Comparison of ENCODE assay signal across 1 cellular context in the genomic region with DNA sequence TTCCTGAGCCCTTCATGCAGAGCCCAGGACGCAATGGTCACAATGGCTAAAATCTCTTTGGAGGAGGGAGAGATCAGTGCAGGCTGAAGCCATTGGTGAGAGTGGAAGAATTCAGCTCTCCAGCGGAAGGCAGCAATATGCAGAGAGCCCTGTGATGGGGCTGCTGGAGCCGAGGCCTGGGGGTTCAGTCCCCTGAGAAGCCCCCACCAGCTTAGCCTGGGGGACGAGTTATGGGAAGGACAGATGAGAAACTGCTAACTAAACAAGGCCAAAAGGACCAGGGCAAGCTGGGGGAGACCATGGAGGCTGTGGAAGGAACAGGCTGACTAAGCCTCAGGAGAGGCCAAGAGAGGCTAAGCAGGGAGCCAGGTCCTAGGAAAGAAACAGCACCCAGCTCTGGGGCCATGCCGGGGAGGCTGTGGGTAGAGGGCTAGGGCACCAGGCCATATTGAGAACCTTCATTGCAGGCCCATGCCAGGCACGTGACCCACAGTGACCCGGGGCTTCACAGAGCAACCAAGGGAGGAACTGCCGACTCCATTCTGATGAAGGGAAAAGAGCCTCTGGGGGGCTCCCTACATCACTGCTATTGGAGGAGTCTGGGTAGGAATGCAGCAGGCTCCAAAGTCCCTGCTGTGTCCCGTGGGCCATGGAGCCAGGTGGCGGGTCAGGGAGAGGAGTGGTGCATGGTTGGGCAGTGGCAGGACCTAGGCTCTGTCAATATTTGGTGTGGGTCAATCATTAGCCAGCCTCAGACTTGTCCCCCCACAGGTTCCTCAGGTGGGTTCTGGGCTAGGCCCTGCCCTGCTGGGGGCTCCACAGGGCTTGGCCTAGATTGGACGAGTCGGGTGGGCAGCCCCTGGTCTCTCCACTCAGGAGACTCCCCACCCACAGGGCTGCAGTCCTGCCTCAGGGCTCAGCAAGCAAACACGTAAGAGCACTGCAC.
TF ChIP-seq lines count a peak whose summit lies in the region.

No MANE protein-coding gene starts in this region.

TF ChIP-seq in HepG2, 621 proteins besides CTCF, POLR2A, EP300 and RAD21 (continued from another document and continues in another):
- TF ChIP-seq, protein P1, sequence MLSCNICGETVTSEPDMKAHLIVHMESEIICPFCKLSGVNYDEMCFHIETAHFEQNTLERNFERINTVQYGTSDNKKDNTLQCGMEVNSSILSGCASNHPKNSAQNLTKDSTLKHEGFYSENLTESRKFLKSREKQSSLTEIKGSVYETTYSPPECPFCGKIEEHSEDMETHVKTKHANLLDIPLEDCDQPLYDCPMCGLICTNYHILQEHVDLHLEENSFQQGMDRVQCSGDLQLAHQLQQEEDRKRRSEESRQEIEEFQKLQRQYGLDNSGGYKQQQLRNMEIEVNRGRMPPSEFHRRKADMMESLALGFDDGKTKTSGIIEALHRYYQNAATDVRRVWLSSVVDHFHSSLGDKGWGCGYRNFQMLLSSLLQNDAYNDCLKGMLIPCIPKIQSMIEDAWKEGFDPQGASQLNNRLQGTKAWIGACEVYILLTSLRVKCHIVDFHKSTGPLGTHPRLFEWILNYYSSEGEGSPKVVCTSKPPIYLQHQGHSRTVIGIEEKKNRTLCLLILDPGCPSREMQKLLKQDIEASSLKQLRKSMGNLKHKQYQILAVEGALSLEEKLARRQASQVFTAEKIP (CRISPR knock-in tag; IDR thresholded peaks at IDR 0.05; ENCODE audit: borderline replicate concordance), result no peak
- TF ChIP-seq ZNF564 (CRISPR knock-in tag; IDR thresholded peaks at IDR 0.05) (peak; percentile 79; the same call in 1 of the 2 replicates), ZNF605 (CRISPR knock-in tag; IDR thresholded peaks at IDR 0.05) (peak; percentile 98), HMGA1 (CRISPR knock-in tag; conservative IDR thresholded peaks at IDR 0.05) (no peak), ETV6 (CRISPR knock-in tag; conservative IDR thresholded peaks at IDR 0.05) (0 out of 2 replicates have a peak, but pooled peaks have one; percentile 19), KIAA2018 (CRISPR knock-in tag; IDR thresholded peaks at IDR 0.05; ENCODE audit: borderline replicate concordance) (no peak; the same call in 1 of the 2 replicates), MBD4 (IDR thresholded peaks at IDR 0.05; ENCODE audit: borderline replicate concordance, low read length) (no peak), SALL1 (CRISPR knock-in tag; IDR thresholded peaks at IDR 0.05) (peak; percentile 99), ZNF275 (CRISPR knock-in tag; IDR thresholded peaks at IDR 0.05; ENCODE audit: borderline replicate concordance) (peak; percentile 65; the same call in 1 of the 2 replicates), HOXA7 (CRISPR knock-in tag; IDR thresholded peaks at IDR 0.05) (no peak), ZNF256 (CRISPR knock-in tag; conservative IDR thresholded peaks at IDR 0.05) (0 out of 2 replicates have a peak, but pooled peaks have one; percentile 76), ZNF280B (CRISPR knock-in tag; IDR thresholded peaks at IDR 0.05; ENCODE audit: borderline replicate concordance) (peak; percentile 89; the same call in 1 of the 2 replicates), FOXK1 (CRISPR knock-in tag; IDR thresholded peaks at IDR 0.05; ENCODE audit: borderline replicate concordance, low read depth) (no peak; the same call in 1 of the 2 replicates), MIER2 (CRISPR knock-in tag; IDR thresholded peaks at IDR 0.05) (peak; percentile 78), NFE2L1 (CRISPR knock-in tag; IDR thresholded peaks at IDR 0.05; ENCODE audit: borderline replicate concordance) (no peak), ZFAT (CRISPR knock-in tag; conservative IDR thresholded peaks at IDR 0.05) (no peak), THAP11 (CRISPR knock-in tag; IDR thresholded peaks at IDR 0.05) (peak; percentile 80), ZNF121 (CRISPR knock-in tag; IDR thresholded peaks at IDR 0.05) (peak; percentile 87), ZNF350 (CRISPR knock-in tag; IDR thresholded peaks at IDR 0.05; ENCODE audit: borderline replicate concordance, low read depth) (peak; percentile 98), SKIL (CRISPR knock-in tag; IDR thresholded peaks at IDR 0.05; ENCODE audit: borderline replicate concordance) (peak; percentile 83), MTA1 (CRISPR knock-in tag; IDR thresholded peaks at IDR 0.05; ENCODE audit: borderline replicate concordance) (peak; percentile 98)
- TF ChIP-seq, protein P2, sequence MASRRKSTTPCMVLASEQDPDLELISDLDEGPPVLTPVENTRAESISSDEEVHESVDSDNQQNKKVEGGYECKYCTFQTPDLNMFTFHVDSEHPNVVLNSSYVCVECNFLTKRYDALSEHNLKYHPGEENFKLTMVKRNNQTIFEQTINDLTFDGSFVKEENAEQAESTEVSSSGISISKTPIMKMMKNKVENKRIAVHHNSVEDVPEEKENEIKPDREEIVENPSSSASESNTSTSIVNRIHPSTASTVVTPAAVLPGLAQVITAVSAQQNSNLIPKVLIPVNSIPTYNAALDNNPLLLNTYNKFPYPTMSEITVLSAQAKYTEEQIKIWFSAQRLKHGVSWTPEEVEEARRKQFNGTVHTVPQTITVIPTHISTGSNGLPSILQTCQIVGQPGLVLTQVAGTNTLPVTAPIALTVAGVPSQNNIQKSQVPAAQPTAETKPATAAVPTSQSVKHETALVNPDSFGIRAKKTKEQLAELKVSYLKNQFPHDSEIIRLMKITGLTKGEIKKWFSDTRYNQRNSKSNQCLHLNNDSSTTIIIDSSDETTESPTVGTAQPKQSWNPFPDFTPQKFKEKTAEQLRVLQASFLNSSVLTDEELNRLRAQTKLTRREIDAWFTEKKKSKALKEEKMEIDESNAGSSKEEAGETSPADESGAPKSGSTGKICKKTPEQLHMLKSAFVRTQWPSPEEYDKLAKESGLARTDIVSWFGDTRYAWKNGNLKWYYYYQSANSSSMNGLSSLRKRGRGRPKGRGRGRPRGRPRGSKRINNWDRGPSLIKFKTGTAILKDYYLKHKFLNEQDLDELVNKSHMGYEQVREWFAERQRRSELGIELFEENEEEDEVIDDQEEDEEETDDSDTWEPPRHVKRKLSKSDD (CRISPR knock-in tag; IDR thresholded peaks at IDR 0.05; ENCODE audit: low read depth), result peak; percentile 70; the same call in 1 of the 2 replicates
- TF ChIP-seq, protein P3, sequence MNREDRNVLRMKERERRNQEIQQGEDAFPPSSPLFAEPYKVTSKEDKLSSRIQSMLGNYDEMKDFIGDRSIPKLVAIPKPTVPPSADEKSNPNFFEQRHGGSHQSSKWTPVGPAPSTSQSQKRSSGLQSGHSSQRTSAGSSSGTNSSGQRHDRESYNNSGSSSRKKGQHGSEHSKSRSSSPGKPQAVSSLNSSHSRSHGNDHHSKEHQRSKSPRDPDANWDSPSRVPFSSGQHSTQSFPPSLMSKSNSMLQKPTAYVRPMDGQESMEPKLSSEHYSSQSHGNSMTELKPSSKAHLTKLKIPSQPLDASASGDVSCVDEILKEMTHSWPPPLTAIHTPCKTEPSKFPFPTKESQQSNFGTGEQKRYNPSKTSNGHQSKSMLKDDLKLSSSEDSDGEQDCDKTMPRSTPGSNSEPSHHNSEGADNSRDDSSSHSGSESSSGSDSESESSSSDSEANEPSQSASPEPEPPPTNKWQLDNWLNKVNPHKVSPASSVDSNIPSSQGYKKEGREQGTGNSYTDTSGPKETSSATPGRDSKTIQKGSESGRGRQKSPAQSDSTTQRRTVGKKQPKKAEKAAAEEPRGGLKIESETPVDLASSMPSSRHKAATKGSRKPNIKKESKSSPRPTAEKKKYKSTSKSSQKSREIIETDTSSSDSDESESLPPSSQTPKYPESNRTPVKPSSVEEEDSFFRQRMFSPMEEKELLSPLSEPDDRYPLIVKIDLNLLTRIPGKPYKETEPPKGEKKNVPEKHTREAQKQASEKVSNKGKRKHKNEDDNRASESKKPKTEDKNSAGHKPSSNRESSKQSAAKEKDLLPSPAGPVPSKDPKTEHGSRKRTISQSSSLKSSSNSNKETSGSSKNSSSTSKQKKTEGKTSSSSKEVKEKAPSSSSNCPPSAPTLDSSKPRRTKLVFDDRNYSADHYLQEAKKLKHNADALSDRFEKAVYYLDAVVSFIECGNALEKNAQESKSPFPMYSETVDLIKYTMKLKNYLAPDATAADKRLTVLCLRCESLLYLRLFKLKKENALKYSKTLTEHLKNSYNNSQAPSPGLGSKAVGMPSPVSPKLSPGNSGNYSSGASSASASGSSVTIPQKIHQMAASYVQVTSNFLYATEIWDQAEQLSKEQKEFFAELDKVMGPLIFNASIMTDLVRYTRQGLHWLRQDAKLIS (CRISPR knock-in tag; IDR thresholded peaks at IDR 0.05), result no peak; the same call in 1 of the 2 replicates
